In the genomic region with DNA sequence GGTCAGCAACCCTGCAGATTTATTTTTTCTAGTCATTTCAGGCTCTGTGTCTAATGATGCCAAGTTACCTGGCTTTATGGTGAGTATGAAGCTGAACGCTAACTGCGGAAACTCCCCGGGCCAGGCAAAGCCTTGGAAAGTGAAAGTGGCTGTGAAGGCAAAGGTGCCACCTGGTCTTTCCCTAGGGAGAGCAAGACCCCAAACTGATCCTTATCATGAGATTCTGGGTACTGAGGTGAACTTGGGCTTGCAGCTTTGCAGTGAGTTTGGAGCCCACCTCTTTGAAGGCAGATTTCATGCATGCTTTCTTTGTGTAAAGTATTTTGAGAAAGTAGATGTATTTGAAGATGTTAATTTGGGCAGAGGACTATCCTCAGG, we compare ENCODE assay signal across 1 cellular context.
TF ChIP-seq lines count a peak whose summit lies in the region.

No MANE protein-coding gene starts in this region.

TF ChIP-seq in K562, 482 proteins besides CTCF, POLR2A, EP300 and RAD21 (continued from another document):
- TF ChIP-seq, protein P1, sequence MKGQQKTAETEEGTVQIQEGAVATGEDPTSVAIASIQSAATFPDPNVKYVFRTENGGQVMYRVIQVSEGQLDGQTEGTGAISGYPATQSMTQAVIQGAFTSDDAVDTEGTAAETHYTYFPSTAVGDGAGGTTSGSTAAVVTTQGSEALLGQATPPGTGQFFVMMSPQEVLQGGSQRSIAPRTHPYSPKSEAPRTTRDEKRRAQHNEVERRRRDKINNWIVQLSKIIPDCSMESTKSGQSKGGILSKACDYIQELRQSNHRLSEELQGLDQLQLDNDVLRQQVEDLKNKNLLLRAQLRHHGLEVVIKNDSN (CRISPR knock-in tag; IDR thresholded peaks at IDR 0.05), result no peak
